9 cellular contexts compared by ENCODE assay signal in genomic region chr12:77685112-77685511, GRCh38.
A peak's percentile ranks its signal among the peaks of the same experiment; 100 is the strongest.
DNase-seq lines count a peak whose midpoint lies in the region; ATAC-seq, FAIRE-seq and TF ChIP-seq lines count a peak whose summit lies in the region.
"Had no signal": no experiment of that assay in that cellular context is flagged by ENCODE, and none has a peak within 500 bp of the region (broad histone marks: within the 10 kb centered on the region; RNA-seq: fewer than 3 reads in every experiment).

No MANE protein-coding gene starts in this region.

- FAIRE-seq in H54 (lab: Jason Lieb, UNC), result peak; percentile 85
- FAIRE-seq in RCC 7860 (lab: Jason Lieb, UNC), result peak; percentile 78
- peak; percentile 79 for FAIRE-seq in endometrium (lab: Jason Lieb, UNC)

- H3K23ac ChIP-seq in mesenchymal stem cell (ENCODE audit: low read length in 2 of 2), result no peak overlapping the region

- H2BK12ac ChIP-seq in mesenchymal stem cell (ENCODE audit: low read length in 2 of 2), result no peak overlapping the region

- H3K36me3 ChIP-seq in MG63, result no peaks in the 10 kb centered on the region
- H3K36me3 ChIP-seq in mesenchymal stem cell (ENCODE audit: control insufficient read depth in 1 of 2, insufficient read depth in 2 of 2, low read depth in 1 of 2, low read length in 2 of 2), result no peaks in the 10 kb centered on the region
- H3K36me3 ChIP-seq: ascending aorta had no signal

- no peak overlapping the region for H2BK15ac ChIP-seq in mesenchymal stem cell (ENCODE audit: low read depth, poor library complexity, severe bottlenecking)

- H3K9ac ChIP-seq in mesenchymal stem cell (ENCODE audit: low read length), result peak overlapping the region; percentile 82

- H2BK5ac ChIP-seq in mesenchymal stem cell (ENCODE audit: low read depth, low read length, poor library complexity, severe bottlenecking), result no peak overlapping the region

- H3K4ac ChIP-seq in mesenchymal stem cell (ENCODE audit: low read depth in 1 of 2, low read length in 2 of 2), result no peak overlapping the region

- no peak overlapping the region for H3K27ac ChIP-seq in mesenchymal stem cell (ENCODE audit: low read length, poor library complexity, severe bottlenecking)
- H3K27ac ChIP-seq: ascending aorta had no signal

- no peak overlapping the region for H4K91ac ChIP-seq in mesenchymal stem cell (ENCODE audit: low read length)

- H3K14ac ChIP-seq in mesenchymal stem cell (ENCODE audit: low read length in 2 of 2), result no peak overlapping the region

- peak; percentile 72 for TF ChIP-seq CTCF in GM12872 (IDR thresholded peaks at IDR 0.05; ENCODE audit: insufficient read depth, low read depth, low read length)

- H3K79me1 ChIP-seq in mesenchymal stem cell (replicated peaks; ENCODE audit: low read length, poor library complexity, severe bottlenecking), result no peaks in the 10 kb centered on the region

- no peak overlapping the region for H4K8ac ChIP-seq in mesenchymal stem cell (ENCODE audit: low read length)

- TF ChIP-seq POLR2A in H54 (IDR thresholded peaks at IDR 0.05; ENCODE audit: low read depth, low read length), result no peak

- peak overlapping the region; percentile 51 for H2AFZ ChIP-seq in mesenchymal stem cell (ENCODE audit: low read depth, low read length)

- H3K4me2 ChIP-seq in mesenchymal stem cell (ENCODE audit: low read length, poor library complexity, severe bottlenecking), result no peak overlapping the region

- H3K18ac ChIP-seq in mesenchymal stem cell (ENCODE audit: low read depth in 1 of 2, low read length in 2 of 2), result no peak overlapping the region

- H3K27me3 ChIP-seq in MG63, result peaks cover 5% of the 10 kb centered on the region; the same call in 1 of the 2 replicates
- H3K27me3 ChIP-seq in mesenchymal stem cell (ENCODE audit: control insufficient read depth in 1 of 2, insufficient read depth in 1 of 2, low read length in 2 of 2), result no peaks in the 10 kb centered on the region
- H3K27me3 ChIP-seq: ascending aorta had no signal

- H3K4me1 ChIP-seq in mesenchymal stem cell (ENCODE audit: control insufficient read depth, insufficient read depth, low read depth, low read length), result peaks cover 1% of the 10 kb centered on the region
- H3K4me1 ChIP-seq: ascending aorta had no signal

- H3K4me3 ChIP-seq in MG63 (no peak overlapping the region), mesenchymal stem cell (ENCODE audit: insufficient read depth in 1 of 2, low read depth in 1 of 2, low read length in 2 of 2) (no peak overlapping the region)

- ATAC-seq in HG03025 (IDR thresholded peaks at IDR 0.05; ENCODE audit: low FRiP score, unreplicated experiment), result no peak
- no peak for ATAC-seq in HG03045 (IDR thresholded peaks at IDR 0.05; ENCODE audit: unreplicated experiment)

- DNase-seq in H54 (ENCODE audit: insufficient read length, low spot score) (peak; percentile 0), MG63 (peak; percentile 38), RCC 7860 (ENCODE audit: low spot score) (peak; percentile 24), mesenchymal stem cell (peak; percentile 62)

- no peak overlapping the region for H2BK120ac ChIP-seq in mesenchymal stem cell (ENCODE audit: low read depth, low read length)

- H3K9me3 ChIP-seq in MG63 (no peaks in the 10 kb centered on the region), mesenchymal stem cell (ENCODE audit: control insufficient read depth, low read length) (no peaks in the 10 kb centered on the region)
- H3K9me3 ChIP-seq: ascending aorta had no signal

- 11% methylated on average over 6 of the region's 6 CpGs for WGBS in mesenchymal stem cell

- no peak overlapping the region for H2AK5ac ChIP-seq in mesenchymal stem cell (ENCODE audit: low read length, severe bottlenecking)

Comparison
In these comparisons a context has a peak if more than half of its experiments do, and no peak if none do; other contexts are left out.
1. DNase-seq: peak in every context shown above with its lines; median percentile 62 in mesenchymal stem cell; 38 in MG63; 24 in RCC 7860; 0 in H54.